In the genomic region with DNA sequence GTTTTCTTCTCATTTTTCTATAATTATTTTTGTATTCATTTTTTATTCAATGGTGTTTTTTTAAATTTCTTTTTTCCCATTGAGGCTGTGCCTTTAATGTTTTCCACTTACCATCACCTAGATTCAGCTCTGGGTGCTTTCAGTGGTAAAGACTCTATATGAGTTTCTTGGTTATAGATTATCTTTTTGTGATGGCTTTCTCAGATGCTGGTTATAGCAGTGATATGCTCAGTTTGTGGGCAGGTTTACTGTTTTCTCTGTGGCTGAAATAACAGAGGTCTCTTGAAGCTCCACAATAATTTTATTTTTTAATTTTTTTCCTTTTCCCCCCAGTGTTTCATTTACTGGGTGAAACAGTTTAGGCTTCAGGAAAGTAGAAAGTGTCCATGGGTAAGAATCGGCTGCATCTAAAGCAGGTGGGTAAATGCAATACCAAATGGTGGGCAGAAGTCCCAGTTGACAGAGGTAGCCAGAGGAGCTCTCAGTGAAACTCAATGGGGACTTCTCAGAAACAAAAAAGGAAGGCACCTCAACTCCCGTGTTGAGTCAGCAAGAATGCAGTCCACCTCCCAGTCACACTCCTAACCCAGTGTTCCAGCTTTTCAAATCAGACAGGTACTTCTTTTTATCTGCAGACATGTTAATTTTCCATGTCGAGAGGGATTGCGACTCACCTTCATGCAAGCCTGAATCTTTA, we compare ENCODE assay signal across 15 cellular contexts.
"Had no signal": no experiment of that assay in that cellular context is flagged by ENCODE, and none has a peak within 500 bp of the region (broad histone marks: within the 10 kb centered on the region; RNA-seq: fewer than 3 reads in every experiment).

No MANE protein-coding gene starts in this region.

- ATAC-seq: activated CD8-positive, alpha-beta T cell treated with anti-CD3 and anti-CD28 coated beads for 36 hours; activated T-cell treated with anti-CD3 and anti-CD28 coated beads, Interleukin-2, amount 50 U/mL, for 4 hours; gastrocnemius medialis; heart left ventricle; left cardiac atrium; stimulated activated naive CD8-positive, alpha-beta T cell treated with anti-CD3 and anti-CD28 coated beads, Interleukin-15, Interleukin-2, amounts not matched to agents 100 U/mL and 50 U/mL, for 24 hours had no signal

- DNase-seq: activated B cell treated with CpG ODN at 0.5 μM for 24 hours; activated CD4-positive, alpha-beta T cell treated with anti-CD3 and anti-CD28 coated beads for 48 hours; activated CD8-positive, alpha-beta T cell treated with anti-CD3 and anti-CD28 coated beads for 36 hours; activated effector memory CD4-positive, alpha-beta T cell treated with anti-CD3 and anti-CD28 coated beads, Interleukin-2, amount 50 U/mL, for 16 hours; activated T-cell treated with anti-CD3 and anti-CD28 coated beads, Interleukin-2, amount 50 U/mL, for 4 hours; adrenal gland; gastrocnemius medialis; heart left ventricle; left cardiac atrium; nephron progenitor cell; occipital lobe; stimulated activated CD4-positive, alpha-beta T cell treated with anti-CD3 and anti-CD28 coated beads, Interleukin-15, amount 100 ng/mL, for 24 hours; stimulated activated CD4-positive, alpha-beta T cell treated with anti-CD3 and anti-CD28 coated beads, Interleukin-4, amount 100 ng/mL, for 4 hours; stimulated activated naive CD8-positive, alpha-beta T cell treated with anti-CD3 and anti-CD28 coated beads, Interleukin-15, Interleukin-2, amounts not matched to agents 100 U/mL and 50 U/mL, for 24 hours; trophoblast cell had no signal
